ENCODE assay signal across 24 cellular contexts in genomic region chr17:65868881-65869280, GRCh38.
"Had no signal": no experiment of that assay in that cellular context is flagged by ENCODE, and none has a peak within 500 bp of the region (broad histone marks: within the 10 kb centered on the region; RNA-seq: fewer than 3 reads in every experiment).

No MANE protein-coding gene starts in this region.

- ATAC-seq: effector memory CD8-positive, alpha-beta T cell; foreskin keratinocyte; gastroesophageal sphincter; heart right ventricle; left cardiac atrium; left lung; left ventricle myocardium superior; lower lobe of right lung; mucosa of descending colon had no signal

- H3K9me3 ChIP-seq: esophagus muscularis mucosa, gastroesophageal sphincter, heart right ventricle, lower lobe of right lung, mucosa of descending colon had no signal

- DNase-seq: effector CD8-positive, alpha-beta T cell; effector memory CD8-positive, alpha-beta T cell; endodermal cell; erythroblast; foreskin keratinocyte; glutamatergic neuron; head of caudate nucleus; heart right ventricle; hippocampal formation; left cardiac atrium; left lung; left ventricle myocardium superior; lower lobe of right lung; mesenchymal stem cell; mucosa of descending colon; naive B cell had no signal

- H3K27me3 ChIP-seq: esophagus muscularis mucosa, foreskin keratinocyte, gastroesophageal sphincter, heart right ventricle, left lung had no signal

- H3K36me3 ChIP-seq: left lung, lower lobe of right lung had no signal

- H3K4me1 ChIP-seq: esophagus muscularis mucosa, foreskin keratinocyte, gastroesophageal sphincter, heart right ventricle, left lung, lower lobe of right lung had no signal

- H3K4me3 ChIP-seq: coronary artery, esophagus muscularis mucosa, gastroesophageal sphincter, heart right ventricle, left lung, lower lobe of right lung, mucosa of descending colon had no signal

- FAIRE-seq: colon, endometrium, frontal cortex, keratinocyte had no signal

- H3K27ac ChIP-seq: coronary artery, epithelial cell of prostate, esophagus muscularis mucosa, foreskin keratinocyte, gastroesophageal sphincter, heart right ventricle, left lung, lower lobe of right lung had no signal
